In genomic region chr12:98644433-98644711, GRCh38 we compare ENCODE assay signal across 8 cellular contexts. TPM values are rescaled to one million over a fixed set of nuclear protein-coding genes. Genes with fewer than 3 reads are reported as not detected.
A peak's percentile ranks its signal among the peaks of the same experiment; 100 is the strongest.
DNase-seq lines count a peak whose midpoint lies in the region; ATAC-seq and TF ChIP-seq lines count a peak whose summit lies in the region.

No MANE protein-coding gene starts in this region.

- BruUV-seq in Panc1 (replicated peaks; lab: Mats Ljungman, UMichigan): no TSS peak

- no peaks in the 10 kb centered on the region for H3K9me3 Mint-ChIP-seq in nephron

- peak overlapping the region; percentile 58 for H3K9ac ChIP-seq in endocrine pancreas (ENCODE audit: control insufficient read depth, insufficient read depth, low read length)

- TF ChIP-seq CTCF in Panc1 (IDR thresholded peaks at IDR 0.05): no peak; the same call in 1 of the 2 replicates
- TF ChIP-seq CTCF in nephron (IDR thresholded peaks at IDR 0.05; ENCODE audit: unreplicated experiment in 3 of 3): peak in 1 of 3 experiments; percentile 14

- peaks cover 12% of the 10 kb centered on the region for H3K36me3 Mint-ChIP-seq in nephron (ENCODE audit: low read depth)

- no peaks in the 10 kb centered on the region for H3K9me3 ChIP-seq in Panc1 (ENCODE audit: control insufficient read depth, insufficient read depth, low read depth, low read length)
- H3K9me3 ChIP-seq in endocrine pancreas (ENCODE audit: control insufficient read depth, low read length): no peaks in the 10 kb centered on the region

- H3K27me3 ChIP-seq in Panc1 (ENCODE audit: control insufficient read depth, insufficient read depth, low read length) (no peaks in the 10 kb centered on the region), endocrine pancreas (ENCODE audit: control insufficient read depth, insufficient read depth, low read length) (no peaks in the 10 kb centered on the region)

- intact Hi-C loops in Panc1 (cut with micrococcal nuclease; ENCODE audit: unreplicated experiment): no loop called here

- H3K4me1 ChIP-seq in Panc1 (ENCODE audit: control insufficient read depth, insufficient read depth, low read length) (no peaks in the 10 kb centered on the region; the same call in none of the 2 replicates), endocrine pancreas (ENCODE audit: control insufficient read depth, insufficient read depth, low read length) (peaks cover 5% of the 10 kb centered on the region)

- CTCF ChIA-PET in Panc1 (lab: Charles Lee): no interaction called here

- DNase-seq in stimulated activated CD8-positive, alpha-beta memory T cell treated with anti-CD3 and anti-CD28 coated beads, Interleukin-4, amount 100 ng/mL, for 24 hours (ENCODE audit: low read depth): peak; percentile 13
- no peak for DNase-seq in stimulated activated CD8-positive, alpha-beta memory T cell treated with anti-CD3 and anti-CD28 coated beads, Interleukin-4, amount 100 ng/mL, for 48 hours
- DNase-seq in Panc1 (ENCODE audit: low read depth, low spot score) (no peak), NCI-H2196 treated with DMSO at 0.1 percent for 48 hours (lab: John Stamatoyannopoulos, UW; ENCODE audit: unreplicated experiment) (no peak)
- DNase-seq in activated effector memory CD4-positive, alpha-beta T cell treated with anti-CD3 and anti-CD28 coated beads, Interleukin-2, amount 50 U/mL, for 16 hours: no peak

- H3K36me3 ChIP-seq in Panc1 (ENCODE audit: control insufficient read depth, insufficient read depth, low read length): peaks cover 5% of the 10 kb centered on the region
- no peaks in the 10 kb centered on the region for H3K36me3 ChIP-seq in endocrine pancreas (ENCODE audit: control insufficient read depth, insufficient read depth, low read length)

- in situ Hi-C loops in Panc1 (cut with HindIII; ENCODE audit: low pct_unique_long_range_greater_than_20kb, low sequenced_read_pairs): no loop called here

- H3K27ac Mint-ChIP-seq in nephron: peak overlapping the region; percentile 90 to 95 (median 94)

- ATAC-seq in HG02840 (IDR thresholded peaks at IDR 0.05; ENCODE audit: low FRiP score, unreplicated experiment) (peak; percentile 24), Panc1 (peak; percentile 69)

- H3K27me3 Mint-ChIP-seq in nephron (ENCODE audit: low read depth): no peaks in the 10 kb centered on the region

- H3K4me3 ChIP-seq in Panc1 (ENCODE audit: low read depth in 2 of 2, low read length in 2 of 2) (peak overlapping the region; percentile 86 to 87), endocrine pancreas (ENCODE audit: control insufficient read depth, insufficient read depth, low read length) (peak overlapping the region; percentile 67)

- H3K27ac ChIP-seq in Panc1 (ENCODE audit: low read length): peak overlapping the region; percentile 79

- peak overlapping the region; percentile 98 to 100 (median 99) for H3K4me3 Mint-ChIP-seq in nephron

- POLR2A ChIA-PET in Panc1 (lab: Charles Lee): interaction anchor here (0.5 to 0.7 kb wide), 2 partner anchors 13 to 51 kb away, joined by 3 to 4 read pairs; partner anchors contain the start of gene SLC25A3

- peaks cover 22% of the 10 kb centered on the region for H3K4me1 Mint-ChIP-seq in nephron

RNA-seq across cellular contexts. Expression of gene IKBIP, which starts 0.2 kb away (rescaled TPM):
- 33.7 TPM for total RNA-seq in Panc1 (2021; ENCODE audit: unreplicated experiment)
- 15.8 TPM for polyA plus RNA-seq in Panc1 (2012; ENCODE audit: insufficient read length)

RNA-seq across cellular contexts. Expression of gene APAF1, which starts 0.7 kb away (rescaled TPM):
- 15.6 TPM for total RNA-seq in Panc1 (2021; ENCODE audit: unreplicated experiment)
- polyA plus RNA-seq in Panc1 (2012; ENCODE audit: insufficient read length): 5.7 TPM

RNA-seq across cellular contexts. Expression of gene SLC25A3, which starts 50.9 kb away (rescaled TPM):
- total RNA-seq in Panc1 (2021; ENCODE audit: unreplicated experiment): 469 TPM
- polyA plus RNA-seq in Panc1 (2012; ENCODE audit: insufficient read length): 385 TPM
